27 cellular contexts compared by ENCODE assay signal in the genomic region with DNA sequence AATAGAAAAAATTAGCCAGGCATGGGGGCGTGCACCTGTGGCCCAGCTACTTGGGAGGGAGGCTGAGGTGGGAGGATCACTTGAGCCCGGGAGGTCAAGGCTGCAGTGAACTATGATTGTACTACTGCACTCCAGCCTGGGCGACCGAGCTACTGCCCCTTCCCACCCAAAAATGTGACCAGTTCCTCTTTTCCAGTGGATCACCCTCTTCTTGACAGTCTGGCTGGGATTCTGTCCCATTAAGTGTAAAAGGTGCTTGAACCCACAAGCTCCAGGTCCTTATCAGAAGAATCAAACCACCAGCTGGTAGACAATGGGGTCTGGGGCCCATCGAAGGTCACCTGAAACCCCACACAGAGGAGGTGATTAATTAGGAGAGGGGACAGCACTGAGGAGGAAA. TPM values are rescaled to one million over a fixed set of nuclear protein-coding genes. Genes with fewer than 3 reads are reported as not detected.
DNase-seq lines count a peak whose midpoint lies in the region; ATAC-seq, FAIRE-seq and TF ChIP-seq lines count a peak whose summit lies in the region.
"Had no signal": no experiment of that assay in that cellular context is flagged by ENCODE, and none has a peak within 500 bp of the region (broad histone marks: within the 10 kb centered on the region; RNA-seq: fewer than 3 reads in every experiment).

No MANE protein-coding gene starts in this region.

- H3K4me2 ChIP-seq in GM23338 (no peak overlapping the region), K562 (ENCODE audit: insufficient read depth, low read length) (no peak overlapping the region), hepatocyte (no peak overlapping the region)
- H3K4me2 ChIP-seq: BLaER1 had no signal

- 0 out of 2 replicates have a peak, but pooled peaks cover 7% of the 10 kb centered on the region for H3F3A ChIP-seq in GM23338 (replicated peaks; ENCODE audit: low read depth)

- H3K27me3 ChIP-seq in GM23338 (ENCODE audit: insufficient read depth) (no peaks in the 10 kb centered on the region), K562 (ENCODE audit: control insufficient read depth in 2 of 2, insufficient read depth in 2 of 2, low read length in 2 of 2) (peaks cover 0 to 4% of the 10 kb centered on the region in 2 experiments; a peak in 2 of 5 replicates), hepatocyte (no peaks in the 10 kb centered on the region)
- H3K27me3 ChIP-seq: BE2C, BLaER1 had no signal

- no TSS peak for BruUV-seq in K562 (replicated peaks; lab: Mats Ljungman, UMichigan)

- H4K20me1 ChIP-seq in GM23338 (replicated peaks; ENCODE audit: insufficient read depth): peaks cover 5% of the 10 kb centered on the region; the same call in 1 of the 2 replicates
- peaks cover 12% of the 10 kb centered on the region; the same call in 1 of the 2 replicates for H4K20me1 ChIP-seq in K562 (replicated peaks; ENCODE audit: control insufficient read depth, insufficient read depth, low read length)
- H4K20me1 ChIP-seq in hepatocyte (ENCODE audit: insufficient read depth, poor library complexity, severe bottlenecking): no peaks in the 10 kb centered on the region
- H4K20me1 ChIP-seq: BLaER1 had no signal

- H3K4me1 Mint-ChIP-seq in activated naive CD8-positive, alpha-beta T cell (ENCODE audit: low read depth): peaks cover 21% of the 10 kb centered on the region
- H3K4me1 Mint-ChIP-seq in activated naive CD8-positive, alpha-beta T cell treated with anti-CD3 and anti-CD28 coated beads, Interleukin-2, amount 50 U/mL, for 24 hours: peaks cover 12% of the 10 kb centered on the region
- peaks cover 44% of the 10 kb centered on the region for H3K4me1 Mint-ChIP-seq in GM23338
- H3K4me1 Mint-ChIP-seq in stimulated activated naive CD8-positive, alpha-beta T cell treated with anti-CD3 and anti-CD28 coated beads, Interleukin-15, amount 100 ng/mL, for 72 hours: peaks cover 15% of the 10 kb centered on the region

- no peak overlapping the region for H3K4me3 ChIP-seq in GM23338
- no peak overlapping the region for H3K4me3 ChIP-seq in K562
- no peak overlapping the region for H3K4me3 ChIP-seq in hepatocyte
- H3K4me3 ChIP-seq: BLaER1 had no signal

- ATAC-seq in activated naive CD8-positive, alpha-beta T cell treated with anti-CD3 and anti-CD28 coated beads, Interleukin-2, amount 50 U/mL, for 24 hours: no peak
- ATAC-seq in GM23338: no peak
- no peak for ATAC-seq in K562
- no peak for ATAC-seq in HG03039 (IDR thresholded peaks at IDR 0.05; ENCODE audit: unreplicated experiment)
- ATAC-seq in stimulated activated naive CD8-positive, alpha-beta T cell treated with anti-CD3 and anti-CD28 coated beads, Interleukin-15, amount 100 ng/mL, for 72 hours: no peak

- H2AFZ ChIP-seq in GM23338: no peak overlapping the region
- H2AFZ ChIP-seq in K562 (ENCODE audit: low read depth, low read length): no peak overlapping the region
- H2AFZ ChIP-seq in hepatocyte: no peak overlapping the region

- H3K9ac ChIP-seq in K562 (ENCODE audit: insufficient read depth in 1 of 2, low read depth in 2 of 2, low read length in 2 of 2): no peak overlapping the region
- H3K9ac ChIP-seq: BLaER1 had no signal

- intact Hi-C loops in K562 (cut with micrococcal nuclease): no loop called here

- H3K79me2 ChIP-seq in GM23338 (replicated peaks; ENCODE audit: insufficient read depth) (peaks cover 75% of the 10 kb centered on the region), K562 (ENCODE audit: control insufficient read depth, insufficient read depth, low read length) (no peaks in the 10 kb centered on the region), hepatocyte (peaks cover 4% of the 10 kb centered on the region)

- H3K9me3 ChIP-seq in K562 (replicated peaks; ENCODE audit: control insufficient read depth, insufficient read depth, low read depth, low read length) (no peaks in the 10 kb centered on the region), hepatocyte (ENCODE audit: low read depth) (no peaks in the 10 kb centered on the region)
- H3K9me3 ChIP-seq: BE2C, BLaER1 had no signal

- H3K36me3 ChIP-seq in GM23338 (ENCODE audit: insufficient read depth) (no peaks in the 10 kb centered on the region), K562 (ENCODE audit: control insufficient read depth, insufficient read depth, low read length) (no peaks in the 10 kb centered on the region), hepatocyte (replicated peaks; ENCODE audit: insufficient read depth, low read depth) (no peaks in the 10 kb centered on the region)
- H3K36me3 ChIP-seq: BE2C, BLaER1 had no signal

- 13% methylated on average over 5 of the region's 5 CpGs for WGBS in K562 (ENCODE audit: insufficient coverage, low coverage, missing lambda C conversion rate)
- WGBS in hepatocyte (ENCODE audit: low lambda C conversion rate, missing lambda C conversion rate): 90% methylated on average over 5 of the region's 5 CpGs

- TF ChIP-seq POLR2A in K562 (conservative IDR thresholded peaks at IDR 0.05): no peak

- no peaks in the 10 kb centered on the region for H3K9me3 Mint-ChIP-seq in activated naive CD8-positive, alpha-beta T cell (ENCODE audit: low read depth)
- H3K9me3 Mint-ChIP-seq in activated naive CD8-positive, alpha-beta T cell treated with anti-CD3 and anti-CD28 coated beads, Interleukin-2, amount 50 U/mL, for 24 hours: no peaks in the 10 kb centered on the region
- H3K9me3 Mint-ChIP-seq in GM23338: no peaks in the 10 kb centered on the region
- no peaks in the 10 kb centered on the region for H3K9me3 Mint-ChIP-seq in stimulated activated naive CD8-positive, alpha-beta T cell treated with anti-CD3 and anti-CD28 coated beads, Interleukin-15, amount 100 ng/mL, for 72 hours
- H3K9me3 Mint-ChIP-seq: CD4-positive, alpha-beta memory T cell; CD4-positive, CD25-positive, alpha-beta regulatory T cell; CD8-positive, alpha-beta memory T cell had no signal

- H3K27ac Mint-ChIP-seq in activated naive CD8-positive, alpha-beta T cell: peak overlapping the region; percentile 41
- H3K27ac Mint-ChIP-seq in activated naive CD8-positive, alpha-beta T cell treated with anti-CD3 and anti-CD28 coated beads, Interleukin-2, amount 50 U/mL, for 24 hours: no peak overlapping the region
- H3K27ac Mint-ChIP-seq in GM23338: no peak overlapping the region
- peak overlapping the region in 1 of 2 donors; percentile 57 for H3K27ac Mint-ChIP-seq in stimulated activated naive CD8-positive, alpha-beta T cell treated with anti-CD3 and anti-CD28 coated beads, Interleukin-15, amount 100 ng/mL, for 72 hours
- H3K27ac Mint-ChIP-seq: CD4-positive, alpha-beta memory T cell had no signal

- H3K4me3 Mint-ChIP-seq in activated naive CD8-positive, alpha-beta T cell: no peak overlapping the region
- H3K4me3 Mint-ChIP-seq in activated naive CD8-positive, alpha-beta T cell treated with anti-CD3 and anti-CD28 coated beads, Interleukin-2, amount 50 U/mL, for 24 hours: no peak overlapping the region
- H3K4me3 Mint-ChIP-seq in GM23338: no peak overlapping the region
- no peak overlapping the region for H3K4me3 Mint-ChIP-seq in stimulated activated naive CD8-positive, alpha-beta T cell treated with anti-CD3 and anti-CD28 coated beads, Interleukin-15, amount 100 ng/mL, for 72 hours
- H3K4me3 Mint-ChIP-seq: CD14-positive monocyte; CD4-positive, alpha-beta memory T cell; CD4-positive, CD25-positive, alpha-beta regulatory T cell; CD8-positive, alpha-beta memory T cell had no signal

- peaks cover 22% of the 10 kb centered on the region for H3K4me1 ChIP-seq in GM23338 (ENCODE audit: insufficient read depth)
- no peaks in the 10 kb centered on the region; a peak in 1 of 5 replicates for H3K4me1 ChIP-seq in K562 (replicated peaks in 1 of 2; ENCODE audit: control insufficient read depth in 2 of 2, insufficient read depth in 2 of 2, low read length in 2 of 2)
- H3K4me1 ChIP-seq in hepatocyte (ENCODE audit: insufficient read depth): no peaks in the 10 kb centered on the region
- H3K4me1 ChIP-seq: BE2C had no signal

- DNase-seq in activated naive CD8-positive, alpha-beta T cell treated with anti-CD3 and anti-CD28 coated beads, Interleukin-2, amount 50 U/mL, for 24 hours: no peak
- DNase-seq in GM23338 (ENCODE audit: low spot score) (no peak), K562 (ENCODE audit: extremely low read depth in 1 of 4, low spot score in 3 of 4) (no peak), hepatocyte (ENCODE audit: low spot score) (no peak)
- no peak for DNase-seq in stimulated activated naive CD8-positive, alpha-beta T cell treated with anti-CD3 and anti-CD28 coated beads, Interleukin-15, amount 100 ng/mL, for 72 hours
- DNase-seq: 8988T; ACHN; BE2C; C1 segment of cervical spinal cord; CD4-positive, alpha-beta memory T cell; CD4-positive, CD25-positive, alpha-beta regulatory T cell; CD8-positive, alpha-beta memory T cell; COR-L47; DMS 273 treated with DMSO at 0.1 percent for 48 hours; DMS153; DMS53; DMS79; DND-41; EL; GDM1 had no signal

- H3K9me2 ChIP-seq in GM23338 (ENCODE audit: insufficient read depth): no peaks in the 10 kb centered on the region
- H3K9me2 ChIP-seq in hepatocyte (replicated peaks; ENCODE audit: insufficient read depth): no peaks in the 10 kb centered on the region

- TF ChIP-seq CTCF in GM23338 (conservative IDR thresholded peaks at IDR 0.05; ENCODE audit: low read depth in 2 of 2) (no peak), K562 (IDR thresholded peaks at IDR 0.05 in 2 of 3, conservative IDR thresholded peaks at IDR 0.05 in 1 of 3; ENCODE audit: insufficient read depth in 2 of 3, low read depth in 1 of 3, low read length in 3 of 3) (no peak), hepatocyte (IDR thresholded peaks at IDR 0.05; ENCODE audit: poor library complexity) (no peak)

- FAIRE-seq in K562 (lab: Jason Lieb, UNC): no peak
- FAIRE-seq: A204.1, GM12892, GM18507 had no signal

- H3K36me3 Mint-ChIP-seq in activated naive CD8-positive, alpha-beta T cell: peaks cover 8% of the 10 kb centered on the region
- H3K36me3 Mint-ChIP-seq in activated naive CD8-positive, alpha-beta T cell treated with anti-CD3 and anti-CD28 coated beads, Interleukin-2, amount 50 U/mL, for 24 hours (ENCODE audit: low read depth): no peaks in the 10 kb centered on the region
- H3K36me3 Mint-ChIP-seq in GM23338 (ENCODE audit: low read depth): peaks cover 26% of the 10 kb centered on the region

- in situ Hi-C loops in K562 (cut with MboI): no loop called here

- H3K27me3 Mint-ChIP-seq in activated naive CD8-positive, alpha-beta T cell: no peaks in the 10 kb centered on the region
- no peaks in the 10 kb centered on the region for H3K27me3 Mint-ChIP-seq in activated naive CD8-positive, alpha-beta T cell treated with anti-CD3 and anti-CD28 coated beads, Interleukin-2, amount 50 U/mL, for 24 hours
- H3K27me3 Mint-ChIP-seq in GM23338 (ENCODE audit: insufficient read depth, low read depth, poor library complexity): peaks cover 9% of the 10 kb centered on the region
- H3K27me3 Mint-ChIP-seq in stimulated activated naive CD8-positive, alpha-beta T cell treated with anti-CD3 and anti-CD28 coated beads, Interleukin-15, amount 100 ng/mL, for 72 hours: no peaks in the 10 kb centered on the region
- H3K27me3 Mint-ChIP-seq: CD4-positive, alpha-beta memory T cell; CD4-positive, CD25-positive, alpha-beta regulatory T cell; CD8-positive, alpha-beta memory T cell had no signal

- H3K27ac ChIP-seq in GM23338 (ENCODE audit: low read depth): 0 out of 2 replicates have a peak overlapping the region, but pooled peaks have one; percentile 14
- H3K27ac ChIP-seq in K562 (ENCODE audit: extremely low read depth, low read depth, low read length): no peak overlapping the region
- no peak overlapping the region for H3K27ac ChIP-seq in hepatocyte
- H3K27ac ChIP-seq: BLaER1 had no signal

- CTCF ChIA-PET in K562 (lab: Yijun Ruan, JAX; ENCODE audit: low intra/inter-chr PET ratio): interaction anchor here (0.9 kb wide), 1 partner anchor 181 kb away, joined by 3 read pairs; no protein-coding TSS in a partner anchor

- H3K9me1 ChIP-seq in K562 (ENCODE audit: control insufficient read depth, insufficient read depth, low read length): no peaks in the 10 kb centered on the region

- POLR2A ChIA-PET in K562 (lab: Yijun Ruan, JAX): interaction anchor here (0.9 to 2.0 kb wide), 2 partner anchors 16 kb away, joined by 3 to 6 read pairs; no protein-coding TSS in a partner anchor

- no peak for TF ChIP-seq RAD21 in K562 (CRISPR knock-in tag; conservative IDR thresholded peaks at IDR 0.05 in 1 of 2, IDR thresholded peaks at IDR 0.05 in 1 of 2)

- TF ChIP-seq EP300 in K562 (IDR thresholded peaks at IDR 0.05; ENCODE audit: low read length): no peak

RNA-seq across cellular contexts. Expression of a gene that starts 14.1 kb away (rescaled TPM):
- 19.4 and 29.8 TPM in 2 replicates for total RNA-seq in GM23338 (2014; rRNA removed; shearing (Covaris generic))
- 20.6 and 22.8 TPM in 2 replicates for polyA plus RNA-seq in GM23338 (2016; fragmentation: Nextera tagmentation; extraction: Ambion mirVana)
- 33.1 and 33.6 TPM in 2 replicates for total RNA-seq in K562 (2011; cell fraction: chromatin; rRNA removed; ENCODE audit: low replicate concordance)
- total RNA-seq in K562 (2011; cell fraction: nucleolus; rRNA removed): 14.2 and 19.1 TPM in 2 replicates
- 23.5 and 31.5 TPM in 2 replicates for total RNA-seq in K562 (2011; cell fraction: nucleoplasm; rRNA removed)
- total RNA-seq in K562 (2014; rRNA removed): 6.6 and 9.4 TPM in 2 replicates
- total RNA-seq in K562 (2014; rRNA removed; fragmentation: Illumina TruSeq; extraction: Trizol): 10.3 and 11.9 TPM in 2 replicates
- total RNA-seq in K562 (2015; rRNA removed; fragmentation: Illumina TruSeq; extraction: Trizol): 9.2 and 9.8 TPM in 2 replicates
- 8.9 and 11.2 TPM in 2 replicates for total RNA-seq in K562 (2021)
- 6.2 and 10.7 TPM in 2 replicates for polyA plus RNA-seq in K562 (2011; rRNA removed)
- polyA plus RNA-seq in K562 (2011; cell fraction: cytosol; rRNA removed): 2.9 and 5.1 TPM in 2 replicates
- polyA plus RNA-seq in K562 (2011; cell fraction: nucleus; rRNA removed): 6.9 and 8.4 TPM in 2 replicates
- polyA plus RNA-seq in K562 (2012): 5.9 and 9.7 TPM in 2 replicates
- 6.6 and 7.3 TPM in 2 replicates for polyA plus RNA-seq in K562 (2014; fragmentation: Illumina TruSeq; extraction: Trizol)
- 10 to 100 TPM in 1 of 2 experiments, 1 to 10 TPM in 1; 9.5 to 10.7 TPM for polyA plus RNA-seq in K562 (2014; fragmentation: Nextera tagmentation; extraction: Ambion mirVana)
- 13.7 and 17.1 TPM in 2 replicates for polyA plus RNA-seq in K562 (2014; rRNA removed)
- polyA minus RNA-seq in K562 (2011; rRNA and poly(A)+ RNA removed): 7.9 and 8.8 TPM in 2 replicates
- polyA minus RNA-seq in K562 (2011; cell fraction: cytosol; rRNA and poly(A)+ RNA removed): 2.0 and 3.5 TPM in 2 replicates
- 12.4 and 12.9 TPM in 2 replicates for polyA minus RNA-seq in K562 (2011; cell fraction: nucleus; rRNA and poly(A)+ RNA removed)
- total RNA-seq in hepatocyte: 8.5 and 9.3 TPM in 2 replicates
- polyA plus RNA-seq in hepatocyte: 6.7 and 8.9 TPM in 2 replicates
